ENCODE assay signal across 15 cellular contexts in the genomic region with DNA sequence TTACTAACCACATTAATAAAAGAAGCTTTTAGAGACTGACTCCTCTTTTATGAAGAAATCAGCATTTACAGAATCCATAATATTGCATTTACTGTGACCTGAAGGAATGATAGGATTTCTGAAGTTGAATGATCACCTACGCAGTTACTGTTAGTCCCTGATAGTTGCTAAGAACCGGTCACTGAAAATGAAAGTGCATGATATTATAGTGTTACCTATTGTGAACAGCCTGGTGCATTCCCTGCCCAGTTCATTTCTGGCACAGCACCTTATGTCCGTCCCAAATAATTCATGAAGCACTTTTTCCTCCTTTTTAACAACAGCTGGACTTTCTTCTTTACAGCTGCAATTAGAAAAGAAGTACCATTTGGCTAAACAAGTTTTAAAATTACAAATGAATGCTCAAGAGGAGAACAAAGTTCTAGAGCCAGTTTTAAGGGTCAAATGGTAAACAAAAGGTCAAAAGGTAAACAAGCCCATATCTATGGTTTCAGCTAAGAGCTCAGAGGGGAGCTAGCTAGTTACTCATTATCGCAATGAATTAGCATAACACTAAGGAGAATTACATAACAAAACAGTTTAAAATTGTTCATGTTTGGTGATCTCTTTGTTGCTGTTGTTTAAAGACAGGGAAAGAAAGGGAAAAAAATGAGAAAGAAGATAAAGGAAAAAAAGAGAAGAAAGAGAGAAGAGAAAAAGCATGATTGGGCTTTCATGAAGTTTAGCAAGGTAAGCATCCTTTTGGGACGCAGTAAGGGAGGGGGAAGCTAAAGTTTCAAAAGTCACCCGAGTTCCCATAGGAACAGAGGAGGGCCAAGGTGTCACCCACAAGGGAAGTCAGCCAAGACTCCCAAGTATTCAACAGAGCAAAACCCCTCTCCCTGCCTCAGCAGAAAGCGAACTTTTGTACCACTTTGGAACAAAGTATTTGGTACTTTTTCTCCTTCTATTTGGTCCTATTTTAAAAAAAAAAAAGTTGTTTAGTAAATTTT. TPM values are rescaled to one million over a fixed set of nuclear protein-coding genes. Genes with fewer than 3 reads are reported as not detected.
A peak's percentile ranks its signal among the peaks of the same experiment; 100 is the strongest.
DNase-seq lines count a peak whose midpoint lies in the region; ATAC-seq lines count a peak whose summit lies in the region.
"Had no signal": no experiment of that assay in that cellular context is flagged by ENCODE, and none has a peak within 500 bp of the region (broad histone marks: within the 10 kb centered on the region; RNA-seq: fewer than 3 reads in every experiment).

No MANE protein-coding gene starts in this region.

- peaks cover 16% of the 10 kb centered on the region; the same call in 1 of the 2 replicates for H3K4me1 ChIP-seq in iPS-20b (ENCODE audit: insufficient read depth, low read length)

- H3K27ac ChIP-seq in iPS-20b (ENCODE audit: low read length): no peak overlapping the region

- H3K27ac Mint-ChIP-seq in activated T-cell treated with anti-CD3 and anti-CD28 coated beads, Interleukin-2, amount 50 U/mL, for 24 hours: no peak overlapping the region
- H3K27ac Mint-ChIP-seq: effector memory CD8-positive, alpha-beta T cell; natural killer cell treated with Interleukin-12 subunit alpha and Interleukin-12 subunit beta and Interleukin-15 and Interleukin-18, amount 100 ng/mL, for 72 hours had no signal

- intact Hi-C loops in left colon (cut with DNase I, micrococcal nuclease): no loop called here

- H3K36me3 Mint-ChIP-seq in activated T-cell treated with anti-CD3 and anti-CD28 coated beads, Interleukin-2, amount 50 U/mL, for 24 hours (ENCODE audit: low read depth): no peaks in the 10 kb centered on the region
- H3K36me3 Mint-ChIP-seq: natural killer cell treated with Interleukin-12 subunit alpha and Interleukin-12 subunit beta and Interleukin-15 and Interleukin-18, amount 100 ng/mL, for 72 hours had no signal

- H3K9ac ChIP-seq in iPS-20b (ENCODE audit: low read depth, low read length): 0 out of 2 replicates have a peak overlapping the region, but pooled peaks have one; percentile 10

- ATAC-seq in GM18517 (IDR thresholded peaks at IDR 0.05; ENCODE audit: unreplicated experiment): peak; percentile 54
- ATAC-seq in GM21717 (IDR thresholded peaks at IDR 0.05; ENCODE audit: unreplicated experiment): peak; percentile 33
- peak; percentile 55 for ATAC-seq in HG03432 (IDR thresholded peaks at IDR 0.05; ENCODE audit: unreplicated experiment)
- ATAC-seq in left colon: no peak
- ATAC-seq: effector memory CD8-positive, alpha-beta T cell; HCT116; natural killer cell treated with Interleukin-12 subunit alpha and Interleukin-12 subunit beta and Interleukin-15 and Interleukin-18, amount 100 ng/mL, for 72 hours had no signal

- peaks cover 8% of the 10 kb centered on the region for H3K27me3 Mint-ChIP-seq in activated T-cell treated with anti-CD3 and anti-CD28 coated beads, Interleukin-2, amount 50 U/mL, for 24 hours

- DNase-seq in activated T-cell treated with anti-CD3 and anti-CD28 coated beads, Interleukin-2, amount 50 U/mL, for 24 hours: no peak
- DNase-seq in H4 (ENCODE audit: low spot score) (no peak), NCI-H526 treated with DMSO at 0.1 percent for 48 hours (lab: John Stamatoyannopoulos, UW) (no peak), left colon (no peak)
- DNase-seq: activated CD4-positive, alpha-beta T cell treated with anti-CD3 and anti-CD28 coated beads, Interleukin-2, amount 50 U/mL, for 4 hours; effector memory CD8-positive, alpha-beta T cell; Karpas-422; NCI-H2227 treated with DMSO at 0.1 percent for 48 hours; substantia nigra had no signal

- no peak overlapping the region for H3K4me3 Mint-ChIP-seq in activated T-cell treated with anti-CD3 and anti-CD28 coated beads, Interleukin-2, amount 50 U/mL, for 24 hours
- H3K4me3 Mint-ChIP-seq: effector memory CD8-positive, alpha-beta T cell; natural killer cell treated with Interleukin-12 subunit alpha and Interleukin-12 subunit beta and Interleukin-15 and Interleukin-18, amount 100 ng/mL, for 72 hours had no signal

- peak overlapping the region; percentile 31 for H3K4me3 ChIP-seq in iPS-20b (ENCODE audit: low read length)

- no peaks in the 10 kb centered on the region for H3K27me3 ChIP-seq in iPS-20b (ENCODE audit: insufficient read depth, low read length)

- H3K9me3 Mint-ChIP-seq in activated T-cell treated with anti-CD3 and anti-CD28 coated beads, Interleukin-2, amount 50 U/mL, for 24 hours: no peaks in the 10 kb centered on the region
- H3K9me3 Mint-ChIP-seq: effector memory CD8-positive, alpha-beta T cell; natural killer cell treated with Interleukin-12 subunit alpha and Interleukin-12 subunit beta and Interleukin-15 and Interleukin-18, amount 100 ng/mL, for 72 hours had no signal

- peaks cover 10% of the 10 kb centered on the region for H3K4me1 Mint-ChIP-seq in activated T-cell treated with anti-CD3 and anti-CD28 coated beads, Interleukin-2, amount 50 U/mL, for 24 hours (ENCODE audit: low read depth)

- no peaks in the 10 kb centered on the region for H3K36me3 ChIP-seq in iPS-20b (ENCODE audit: insufficient read depth, low read depth, low read length)

- no peaks in the 10 kb centered on the region for H3K9me3 ChIP-seq in iPS-20b (ENCODE audit: insufficient read depth, low read depth, low read length)

RNA-seq across cellular contexts. Expression of a gene that starts 50.2 kb away (rescaled TPM):
- 0.04 and 0.45 TPM in 2 replicates for total RNA-seq in H4 (2014; rRNA removed; shearing (Covaris generic))
- under 1 TPM; 0.15 to 0.47 TPM for total RNA-seq in left colon
- total RNA-seq: natural killer cell treated with Interleukin-12 subunit alpha and Interleukin-12 subunit beta and Interleukin-15 and Interleukin-18, amount 100 ng/mL, for 72 hours had no signal
